8 cellular contexts compared by ENCODE assay signal in the genomic region with DNA sequence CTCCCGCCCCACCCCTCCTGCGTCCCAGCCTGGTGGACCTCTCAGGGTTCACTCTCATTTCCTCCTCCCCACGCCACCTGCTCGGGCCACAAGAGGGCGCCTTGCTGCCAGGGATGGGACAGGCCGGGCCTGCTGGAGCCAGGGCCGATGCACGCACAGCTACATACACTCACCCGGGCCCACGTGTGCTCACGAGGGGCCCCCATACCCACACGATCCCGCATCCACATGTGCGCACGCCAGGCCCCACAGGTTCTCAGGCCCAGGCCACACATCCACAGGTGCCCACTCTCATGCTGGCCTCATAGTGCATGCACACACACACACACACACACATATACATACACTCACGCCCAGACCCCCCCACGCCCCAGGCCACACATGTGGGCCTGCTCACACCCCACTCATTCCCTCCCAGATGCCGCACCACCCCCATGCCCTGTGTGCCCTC.
DNase-seq lines count a peak whose midpoint lies in the region; ATAC-seq and TF ChIP-seq lines count a peak whose summit lies in the region.

No MANE protein-coding gene starts in this region.

- peaks cover 9% of the 10 kb centered on the region for H3K4me1 Mint-ChIP-seq in type B pancreatic cell (ENCODE audit: unreplicated experiment)

- H3K27ac Mint-ChIP-seq in type B pancreatic cell, result peak overlapping the region; percentile 48

- DNase-seq in G401 (ENCODE audit: low spot score) (peak; percentile 87), KG1 (lab: John Stamatoyannopoulos, UW) (peak; percentile 51), SK-N-DZ (ENCODE audit: low spot score) (peak; percentile 84), globus pallidus (ENCODE audit: low spot score) (peak; percentile 81), pons (ENCODE audit: low spot score) (peak; percentile 83), type B pancreatic cell (ENCODE audit: extremely low spot score, unreplicated experiment) (peak; percentile 90)
- DNase-seq in activated naive CD4-positive, alpha-beta T cell treated with Interleukin-2 at 50 U/mL for 16 hours, result peak; percentile 89

- no peaks in the 10 kb centered on the region for H3K36me3 Mint-ChIP-seq in type B pancreatic cell

- H3K4me3 Mint-ChIP-seq in type B pancreatic cell, result no peak overlapping the region

- no peaks in the 10 kb centered on the region for H3K9me3 Mint-ChIP-seq in type B pancreatic cell

- TF ChIP-seq CTCF in type B pancreatic cell (conservative IDR thresholded peaks at IDR 0.05), result peak; percentile 91

- H3K27me3 Mint-ChIP-seq in type B pancreatic cell, result peaks cover 4% of the 10 kb centered on the region

- ATAC-seq in GM21737 (IDR thresholded peaks at IDR 0.05; ENCODE audit: unreplicated experiment), result peak; percentile 87

- in situ Hi-C loops in G401 (cut with HindIII; ENCODE audit: low sequenced_read_pairs), result no loop called here

Comparison
In these comparisons a context has a peak if more than half of its experiments do, and no peak if none do; other contexts are left out.
1. Peak in every context shown above with its lines: DNase-seq and ATAC-seq.